Comparison of ENCODE assay signal across 27 cellular contexts in the genomic region with DNA sequence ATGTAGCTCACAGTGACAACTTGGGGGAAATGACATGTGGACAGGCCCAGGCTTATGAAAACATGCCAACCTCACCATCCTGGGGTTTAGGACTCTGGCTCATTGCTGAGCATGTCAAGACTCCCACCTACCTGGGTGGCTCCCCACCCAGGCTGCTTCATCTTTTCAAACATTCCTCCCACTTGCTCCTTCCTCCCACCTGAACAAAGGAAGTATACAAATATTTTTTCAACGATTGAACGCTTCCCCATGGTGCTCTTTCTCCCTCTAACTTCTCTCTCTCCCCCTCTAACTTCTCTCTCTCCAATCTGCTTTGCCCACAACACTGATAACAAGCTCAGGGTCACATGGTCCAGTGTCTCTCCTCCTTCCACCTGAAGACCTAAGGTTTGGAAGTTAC. TPM values are rescaled to one million over a fixed set of nuclear protein-coding genes. Genes with fewer than 3 reads are reported as not detected.
"Had no signal": no experiment of that assay in that cellular context is flagged by ENCODE, and none has a peak within 500 bp of the region (broad histone marks: within the 10 kb centered on the region; RNA-seq: fewer than 3 reads in every experiment).

No MANE protein-coding gene starts in this region.

- H3K4me3 Mint-ChIP-seq: natural killer cell; nephron; neural progenitor cell; stimulated activated effector memory CD8-positive, alpha-beta T cell treated with anti-CD3 and anti-CD28 coated beads, Interleukin-12 subunit alpha, Interleukin-12 subunit beta, amount 100 ng/mL, for 72 hours; stimulated activated naive B cell treated with anti-CD40 and anti-IgM and Interleukin-4, amounts not matched to agents 10 μg/mL and 1 μg/mL and 100 μg/mL, for 72 hours; stimulated activated naive CD8-positive, alpha-beta T cell treated with anti-CD3 and anti-CD28 coated beads, Interleukin-15, Interleukin-2, amounts not matched to agents 100 ng/mL and 50 ng/mL, for 24 hours had no signal

- H3K4me1 Mint-ChIP-seq: nephron, neural progenitor cell had no signal

- H3K27ac Mint-ChIP-seq: natural killer cell; nephron; neural progenitor cell; progenitor cell of endocrine pancreas; stimulated activated effector memory CD8-positive, alpha-beta T cell treated with anti-CD3 and anti-CD28 coated beads, Interleukin-12 subunit alpha, Interleukin-12 subunit beta, amount 100 ng/mL, for 72 hours; stimulated activated naive B cell treated with anti-CD40 and anti-IgM and Interleukin-4, amounts not matched to agents 10 μg/mL and 1 μg/mL and 100 μg/mL, for 72 hours; stimulated activated naive CD8-positive, alpha-beta T cell treated with anti-CD3 and anti-CD28 coated beads, Interleukin-15, Interleukin-2, amounts not matched to agents 100 ng/mL and 50 ng/mL, for 24 hours had no signal

- H3K4me3 ChIP-seq: neural progenitor cell, ovary, psoas muscle, right lobe of liver, sigmoid colon, stomach, thoracic aorta, thyroid gland, tibial nerve, upper lobe of left lung, vagina had no signal

- DNase-seq: natural killer cell; occipital lobe; ovary; psoas muscle; right cardiac atrium; right lobe of liver; sigmoid colon; small intestine; stimulated activated CD4-positive, alpha-beta T cell treated with anti-CD3 and anti-CD28 coated beads, Interleukin-15, amount 100 ng/mL, for 24 hours; stimulated activated CD4-positive, alpha-beta T cell treated with anti-CD3 and anti-CD28 coated beads, Interleukin-2, amount 100 ng/mL, for 24 hours; stimulated activated CD4-positive, alpha-beta T cell treated with anti-CD3 and anti-CD28 coated beads, Interleukin-2, amount 100 ng/mL, for 48 hours; stimulated activated CD4-positive, alpha-beta T cell treated with anti-CD3 and anti-CD28 coated beads, Interleukin-4, amount 100 ng/mL, for 24 hours; stimulated activated naive B cell treated with anti-CD40 and anti-IgM and Interleukin-4, amounts not matched to agents 10 μg/mL and 1 μg/mL and 100 μg/mL, for 72 hours; stimulated activated naive CD4-positive, alpha-beta T cell treated with Interleukin-2 at 50 U/mL for 16 hours; stomach; thyroid gland; trophoblast cell; upper lobe of left lung had no signal

- H3K27me3 Mint-ChIP-seq: stimulated activated naive CD8-positive, alpha-beta T cell treated with anti-CD3 and anti-CD28 coated beads, Interleukin-15, Interleukin-2, amounts not matched to agents 100 ng/mL and 50 ng/mL, for 24 hours had no signal

- H3K9me3 ChIP-seq: ovary, psoas muscle, right lobe of liver, sigmoid colon, stomach, thoracic aorta, thyroid gland, tibial nerve, upper lobe of left lung, vagina had no signal

- H3K36me3 Mint-ChIP-seq: natural killer cell; neural progenitor cell; stimulated activated naive B cell treated with anti-CD40 and anti-IgM and Interleukin-4, amounts not matched to agents 10 μg/mL and 1 μg/mL and 100 μg/mL, for 72 hours had no signal

- H3K9ac ChIP-seq: neural progenitor cell had no signal

- H2AFZ ChIP-seq: neural progenitor cell had no signal

- H3K4me1 ChIP-seq: neural progenitor cell, psoas muscle, right lobe of liver, thyroid gland, tibial nerve had no signal

- H3K27me3 ChIP-seq: ovary, right lobe of liver, thyroid gland, vagina had no signal

- ATAC-seq: natural killer cell; psoas muscle; right cardiac atrium; right lobe of liver; stimulated activated effector memory CD8-positive, alpha-beta T cell treated with anti-CD3 and anti-CD28 coated beads, Interleukin-12 subunit alpha, Interleukin-12 subunit beta, amount 100 ng/mL, for 72 hours; stimulated activated naive B cell treated with anti-CD40 and anti-IgM and Interleukin-4, amounts not matched to agents 10 μg/mL and 1 μg/mL and 100 μg/mL, for 72 hours had no signal

- H3K4me2 ChIP-seq: neural progenitor cell had no signal

- H3K36me3 ChIP-seq: neural progenitor cell, ovary, right lobe of liver, sigmoid colon, stomach, thoracic aorta, thyroid gland, tibial nerve, upper lobe of left lung, vagina had no signal

- H3K27ac ChIP-seq: neural progenitor cell, ovary, psoas muscle, right lobe of liver, sigmoid colon, stomach, thoracic aorta, thyroid gland, tibial nerve, upper lobe of left lung, vagina had no signal

- H3K9me3 Mint-ChIP-seq: natural killer cell; nephron; neural progenitor cell; stimulated activated effector memory CD8-positive, alpha-beta T cell treated with anti-CD3 and anti-CD28 coated beads, Interleukin-12 subunit alpha, Interleukin-12 subunit beta, amount 100 ng/mL, for 72 hours; stimulated activated naive B cell treated with anti-CD40 and anti-IgM and Interleukin-4, amounts not matched to agents 10 μg/mL and 1 μg/mL and 100 μg/mL, for 72 hours; stimulated activated naive CD8-positive, alpha-beta T cell treated with anti-CD3 and anti-CD28 coated beads, Interleukin-15, Interleukin-2, amounts not matched to agents 100 ng/mL and 50 ng/mL, for 24 hours had no signal

RNA-seq across cellular contexts. Expression of a gene that starts 27.7 kb away (rescaled TPM):
- total RNA-seq: natural killer cell, right lobe of liver had no signal

RNA-seq across cellular contexts. Expression of a gene that starts 34.8 kb away (rescaled TPM):
- total RNA-seq: skeletal muscle tissue had no signal
